In the genomic region with DNA sequence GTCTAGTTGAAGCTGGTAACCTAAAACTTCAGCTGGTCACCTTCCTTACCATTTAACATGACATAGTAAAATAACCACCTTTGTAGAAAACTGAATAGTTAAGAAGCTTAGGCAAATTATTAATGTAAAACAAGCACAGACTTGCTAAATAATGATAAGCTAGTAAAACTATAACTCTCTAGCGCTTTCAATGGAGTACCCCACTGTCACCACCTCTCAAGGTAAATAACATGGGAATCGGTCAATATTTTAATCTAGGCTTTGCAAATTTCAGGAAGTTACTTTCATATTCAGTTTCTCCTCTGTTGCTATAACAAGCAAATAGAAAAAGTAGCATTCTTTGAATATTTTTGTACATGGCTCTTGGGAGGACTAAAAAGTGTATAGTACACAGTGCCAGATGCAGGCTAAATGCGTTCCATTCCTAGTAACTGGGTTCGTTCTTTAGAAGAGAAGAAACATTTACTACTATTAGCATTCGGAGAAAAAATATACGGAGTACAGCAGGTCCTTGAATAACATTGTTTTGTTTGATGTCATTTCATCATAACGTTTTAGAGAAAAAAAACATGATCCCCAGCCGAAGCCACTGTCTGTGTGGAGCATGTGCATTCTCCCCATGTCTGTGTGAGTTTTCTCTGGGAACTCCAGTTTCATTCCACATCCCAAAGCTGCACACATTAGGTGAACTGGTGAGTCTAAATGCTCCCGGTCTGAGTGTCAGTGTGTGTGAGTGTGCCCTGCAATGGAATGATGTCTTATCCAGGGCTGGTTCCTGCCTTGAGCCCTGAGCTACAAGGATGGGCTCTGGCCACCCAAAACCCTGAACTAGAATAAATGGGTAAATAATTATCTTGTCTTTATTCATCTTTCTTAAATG, we compare ENCODE assay signal across 21 cellular contexts. TPM values are rescaled to one million over a fixed set of nuclear protein-coding genes. Genes with fewer than 3 reads are reported as not detected.
DNase-seq lines count a peak whose midpoint lies in the region; ATAC-seq and TF ChIP-seq lines count a peak whose summit lies in the region.
"Had no signal": no experiment of that assay in that cellular context is flagged by ENCODE, and none has a peak within 500 bp of the region (broad histone marks: within the 10 kb centered on the region; RNA-seq: fewer than 3 reads in every experiment).

No MANE protein-coding gene starts in this region.

- no peak overlapping the region for H2AK5ac ChIP-seq in IMR-90 (ENCODE audit: low read depth, low read length)

- H3K56ac ChIP-seq in IMR-90 (ENCODE audit: extremely low read depth, insufficient read depth, low read length) = no peak overlapping the region

- peaks cover 9% of the 10 kb centered on the region for H3K4me1 Mint-ChIP-seq in memory B cell
- H3K4me1 Mint-ChIP-seq: nephron progenitor cell had no signal

- POLR2A ChIA-PET in IMR-90 (lab: Charles Lee; ENCODE audit: unreplicated experiment) = no interaction called here

- no peak overlapping the region for H2BK5ac ChIP-seq in IMR-90 (ENCODE audit: low read depth, low read length, poor library complexity, severe bottlenecking)

- no peak overlapping the region for H3K18ac ChIP-seq in IMR-90 (ENCODE audit: low read depth, low read length)

- H3K4me3 ChIP-seq in AG10803 (ENCODE audit: low read length) (no peak overlapping the region), IMR-90 (ENCODE audit: insufficient read depth, low read depth, low read length) (no peak overlapping the region), coronary artery (peak overlapping the region; percentile 44), upper lobe of left lung (no peak overlapping the region)
- H3K4me3 ChIP-seq: SJCRH30 had no signal

- H4K91ac ChIP-seq in IMR-90 (ENCODE audit: insufficient read depth, low read depth, low read length) = no peak overlapping the region

- no peak for TF ChIP-seq CTCF in AG10803 (conservative IDR thresholded peaks at IDR 0.05; ENCODE audit: low read length)
- no peak for TF ChIP-seq CTCF in IMR-90 (conservative IDR thresholded peaks at IDR 0.05; ENCODE audit: low read depth, low read length)
- no peak for TF ChIP-seq CTCF in coronary artery (IDR thresholded peaks at IDR 0.05)
- no peak for TF ChIP-seq CTCF in upper lobe of left lung (IDR thresholded peaks at IDR 0.05)

- in situ Hi-C loops in IMR-90 (cut with MboI; ENCODE audit: low sequenced_read_pairs) = no loop called here

- H3K36me3 ChIP-seq in IMR-90 (ENCODE audit: control insufficient read depth, insufficient read depth, low read length) (peaks cover 12% of the 10 kb centered on the region), upper lobe of left lung (peaks cover 9 to 50% (median 17%) of the 10 kb centered on the region in 4 donors)

- no peak overlapping the region for H2BK20ac ChIP-seq in IMR-90 (ENCODE audit: low read depth, low read length)

- intact Hi-C loops in IMR-90 (cut with micrococcal nuclease) = loop anchor here (5.0 kb wide), 1 partner anchor 129 kb away; no protein-coding TSS in a partner anchor

- ATAC-seq in IMR-90 (ENCODE audit: low read depth) = peak; percentile 46; the same call in 1 of the 2 replicates
- ATAC-seq in memory B cell (ENCODE audit: low read depth) = no peak
- no peak for ATAC-seq in GM19397 (IDR thresholded peaks at IDR 0.05; ENCODE audit: unreplicated experiment)
- ATAC-seq in upper lobe of left lung (ENCODE audit: low FRiP score in 2 of 2) = no peak
- ATAC-seq in HG03457 (IDR thresholded peaks at IDR 0.05; ENCODE audit: unreplicated experiment) = no peak
- ATAC-seq: activated T-cell treated with anti-CD3 and anti-CD28 coated beads, Interleukin-2, amount 50 U/mL, for 72 hours; PC-3 had no signal

- no peak for TF ChIP-seq POLR2A in IMR-90 (IDR thresholded peaks at IDR 0.05; ENCODE audit: low read depth, low read length)
- no peak for TF ChIP-seq POLR2A in upper lobe of left lung (IDR thresholded peaks at IDR 0.05)

- TF ChIP-seq EP300 in upper lobe of left lung (IDR thresholded peaks at IDR 0.05) = no peak

- peaks cover 0 to 3% of the 10 kb centered on the region in 2 experiments; a peak in 1 of 4 replicates for H3K79me1 ChIP-seq in IMR-90 (ENCODE audit: low read depth in 1 of 2, low read length in 2 of 2)

- H3K4ac ChIP-seq in IMR-90 (ENCODE audit: low read depth, low read length) = no peak overlapping the region

- H2BK15ac ChIP-seq in IMR-90 (ENCODE audit: low read depth, low read length) = no peak overlapping the region

- 83% methylated on average over 2 of the region's 9 CpGs; no CpG with 5 or more reads in 1 of the 2 experiments for WGBS in IMR-90 (ENCODE audit: extremely low coverage in 2 of 2, insufficient read length in 1 of 2), 2 experiments
- WGBS in upper lobe of left lung, 2 donors = 64 to 80% methylated on average over 9 of the region's 9 CpGs

- CTCF ChIA-PET in IMR-90 (lab: Yijun Ruan, JAX) = interaction anchor here (0.5 to 0.7 kb wide), 3 partner anchors 16 to 978 kb away, joined by 3 to 4 read pairs (median 3); no protein-coding TSS in a partner anchor

- H3K23ac ChIP-seq in IMR-90 (ENCODE audit: low read depth, low read length) = no peak overlapping the region

- no peak overlapping the region for H4K5ac ChIP-seq in IMR-90 (ENCODE audit: low read depth, low read length)

- H2AK9ac ChIP-seq in IMR-90 (replicated peaks; ENCODE audit: low read depth, low read length, poor library complexity) = peak overlapping the region; percentile 33

- no peak overlapping the region for H2BK120ac ChIP-seq in IMR-90 (ENCODE audit: low read depth, low read length)

- no peak for TF ChIP-seq RAD21 in IMR-90 (IDR thresholded peaks at IDR 0.05; ENCODE audit: low read length)

- H3K14ac ChIP-seq in IMR-90 (replicated peaks; ENCODE audit: low read depth, low read length) = no peak overlapping the region

- no peak overlapping the region for H4K8ac ChIP-seq in IMR-90 (ENCODE audit: low read depth in 2 of 2, low read length in 2 of 2)

- H3K4me2 ChIP-seq in IMR-90 (ENCODE audit: low read depth, low read length) = no peak overlapping the region

- H3K27ac ChIP-seq in IMR-90 (ENCODE audit: insufficient read depth, low read length) (no peak overlapping the region), coronary artery (peak overlapping the region in 1 of 2 donors; percentile 68), upper lobe of left lung (no peak overlapping the region)
- H3K27ac ChIP-seq: SJCRH30, stomach had no signal

- DNase-seq in AG10803 (ENCODE audit: low read depth) (peak; percentile 50), IMR-90 (peak; percentile 4), coronary artery (ENCODE audit: low spot score) (no peak), memory B cell (ENCODE audit: low spot score in 2 of 2) (no peak), upper lobe of left lung (no peak), HT-29 (ENCODE audit: low spot score) (no peak)
- DNase-seq: activated T-cell treated with anti-CD3 and anti-CD28 coated beads, Interleukin-2, amount 50 U/mL, for 72 hours; CD4-positive, alpha-beta memory T cell; DMS79 treated with DMSO at 0.1 percent for 48 hours; NCI-H1436; NCI-H2171 treated with DMSO at 0.1 percent for 48 hours; NCI-H82; nephron progenitor cell; PC-3; SJCRH30; stimulated activated CD4-positive, alpha-beta T cell treated with anti-CD3 and anti-CD28 coated beads, Interleukin-4, amount 100 ng/mL, for 24 hours; stomach had no signal

- BruUV-seq in IMR-90 (replicated peaks; lab: Mats Ljungman, UMichigan) = no TSS peak

- H3K9me3 Mint-ChIP-seq in memory B cell = no peaks in the 10 kb centered on the region
- H3K9me3 Mint-ChIP-seq: activated naive CD4-positive, alpha-beta T cell treated with anti-CD3 and anti-CD28 coated beads, Interleukin-2, amount 50 U/mL, for 24 hours; activated T-cell treated with anti-CD3 and anti-CD28 coated beads, Interleukin-2, amount 50 U/mL, for 72 hours; brain; CD4-positive, alpha-beta memory T cell; nephron progenitor cell had no signal

- H3K9ac ChIP-seq in IMR-90 (ENCODE audit: low read depth, low read length) = no peak overlapping the region

- no peak overlapping the region for H3K4me3 Mint-ChIP-seq in memory B cell
- H3K4me3 Mint-ChIP-seq: activated naive CD4-positive, alpha-beta T cell treated with anti-CD3 and anti-CD28 coated beads, Interleukin-2, amount 50 U/mL, for 24 hours; activated T-cell treated with anti-CD3 and anti-CD28 coated beads, Interleukin-2, amount 50 U/mL, for 72 hours; brain; CD4-positive, alpha-beta memory T cell; nephron progenitor cell had no signal

- H3K27me3 ChIP-seq in IMR-90 (ENCODE audit: control insufficient read depth, insufficient read depth, low read length) (no peaks in the 10 kb centered on the region), upper lobe of left lung (no peaks in the 10 kb centered on the region)
- H3K27me3 ChIP-seq: SJCRH30, stomach had no signal

- H3K36me3 Mint-ChIP-seq in memory B cell = peaks cover 8% of the 10 kb centered on the region

- no peaks in the 10 kb centered on the region for H3K9me1 ChIP-seq in IMR-90 (ENCODE audit: insufficient read depth, low read length)

- H3K4me1 ChIP-seq in IMR-90 (ENCODE audit: control insufficient read depth, insufficient read depth, low read length) (no peaks in the 10 kb centered on the region; the same call in 1 of the 2 replicates), upper lobe of left lung (no peaks in the 10 kb centered on the region)
- H3K4me1 ChIP-seq: SJCRH30 had no signal

- dilution Hi-C loops in IMR-90 (cut with HindIII; ENCODE audit: low sequenced_read_pairs, unreplicated experiment) = no loop called here

- H3K9me3 ChIP-seq in IMR-90 (ENCODE audit: control insufficient read depth, insufficient read depth, low read length) (no peaks in the 10 kb centered on the region), upper lobe of left lung (no peaks in the 10 kb centered on the region)
- H3K9me3 ChIP-seq: SJCRH30, stomach had no signal

- H3K27ac Mint-ChIP-seq in memory B cell = peak overlapping the region; percentile 72
- H3K27ac Mint-ChIP-seq: activated naive CD4-positive, alpha-beta T cell treated with anti-CD3 and anti-CD28 coated beads, Interleukin-2, amount 50 U/mL, for 24 hours; activated T-cell treated with anti-CD3 and anti-CD28 coated beads, Interleukin-2, amount 50 U/mL, for 72 hours; nephron progenitor cell had no signal

- H4K20me1 ChIP-seq in IMR-90 (ENCODE audit: insufficient read depth, low read length) = no peaks in the 10 kb centered on the region

- no peaks in the 10 kb centered on the region for H3K27me3 Mint-ChIP-seq in memory B cell
- H3K27me3 Mint-ChIP-seq: activated naive CD4-positive, alpha-beta T cell treated with anti-CD3 and anti-CD28 coated beads, Interleukin-2, amount 50 U/mL, for 24 hours; brain; CD4-positive, alpha-beta memory T cell had no signal

- H2AFZ ChIP-seq in IMR-90 (replicated peaks; ENCODE audit: low read length, poor library complexity) = no peak overlapping the region

TF ChIP-seq in IMR-90, 13 proteins besides CTCF, POLR2A, EP300 and RAD21 (continues in another document):
- TF ChIP-seq MXI1 (IDR thresholded peaks at IDR 0.05; ENCODE audit: borderline replicate concordance, low read depth, low read length) = no peak

RNA-seq across cellular contexts. Expression of gene EPRS1, which starts 52.5 kb away (rescaled TPM):
- total RNA-seq in IMR-90 (2012; rRNA removed) (159 and 206 TPM in 2 replicates), upper lobe of left lung (10 to 100 TPM; 21.0 to 77.2 (median 45.6) TPM)
- polyA plus RNA-seq in IMR-90 (2012; rRNA removed) = 48.0 and 48.9 TPM in 2 replicates
- 7.8 and 10.9 TPM in 2 replicates for polyA plus RNA-seq in IMR-90 (2012; cell fraction: cytosol; rRNA removed)
- polyA plus RNA-seq in IMR-90 (2012; cell fraction: nucleus; rRNA removed; ENCODE audit: low replicate concordance) = 5.6 and 46.3 TPM in 2 replicates
- total RNA-seq in HT-29 (2014; rRNA removed; shearing (Covaris generic)) = 62.9 and 67.5 TPM in 2 replicates

Comparison
In these comparisons a context has a peak if more than half of its experiments do, and no peak if none do; other contexts are left out.
1. DNase-seq: peak in AG10803 (single experiment) and IMR-90 (single experiment); none in coronary artery (single experiment), memory B cell (0 of 2), upper lobe of left lung (0 of 2) and HT-29 (single experiment).